In the genomic region with DNA sequence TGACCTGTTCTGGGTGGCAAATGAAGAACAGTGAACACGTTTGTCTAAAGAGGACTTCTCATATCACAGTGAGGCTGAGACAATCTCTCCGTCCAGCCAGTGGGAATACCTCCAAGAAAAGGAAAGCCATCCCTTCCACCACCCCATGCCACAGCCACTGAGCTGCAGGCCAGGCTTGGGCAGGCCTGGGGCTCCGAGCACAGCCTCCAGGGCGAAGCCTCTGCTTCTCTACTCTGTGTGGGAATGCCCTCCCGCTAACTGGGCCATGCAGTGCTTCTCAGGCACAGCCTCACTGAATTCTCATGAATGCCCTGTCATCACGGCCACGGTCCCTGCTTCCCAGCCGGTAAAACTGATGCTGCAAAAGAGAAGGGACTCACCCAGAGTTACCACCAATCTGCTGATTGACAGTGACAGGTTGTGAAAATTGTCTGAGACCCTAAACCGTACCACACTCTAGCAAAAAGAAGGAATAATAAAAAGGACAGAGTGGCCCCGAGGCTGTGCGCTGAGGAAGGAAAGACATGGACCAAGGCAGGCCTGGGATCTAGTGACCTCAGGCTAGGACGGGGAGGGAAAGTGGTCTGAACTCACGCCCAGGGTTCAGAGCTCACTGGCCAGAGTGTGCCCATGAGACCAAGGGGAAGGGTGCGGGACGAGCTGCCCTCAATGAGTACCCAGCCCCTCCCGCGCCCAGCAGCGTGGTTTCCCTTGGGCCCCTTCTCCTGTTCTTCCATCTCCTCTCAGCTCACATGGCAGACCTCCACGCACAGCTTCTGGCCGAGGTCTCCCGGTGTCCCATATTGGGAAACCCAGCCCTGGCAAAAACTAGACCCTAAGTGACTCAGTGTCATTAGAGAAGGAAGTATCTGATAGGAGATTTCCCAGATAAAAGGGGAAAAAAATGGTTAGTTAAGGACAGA, we compare ENCODE assay signal across 25 cellular contexts. TPM values are rescaled to one million over a fixed set of nuclear protein-coding genes. Genes with fewer than 3 reads are reported as not detected.
DNase-seq lines count a peak whose midpoint lies in the region; ATAC-seq and TF ChIP-seq lines count a peak whose summit lies in the region.
"Had no signal": no experiment of that assay in that cellular context is flagged by ENCODE, and none has a peak within 500 bp of the region (broad histone marks: within the 10 kb centered on the region; RNA-seq: fewer than 3 reads in every experiment).

No MANE protein-coding gene starts in this region.

- no peak overlapping the region for H3K4me3 Mint-ChIP-seq in natural killer cell treated with Interleukin-12 subunit alpha and Interleukin-12 subunit beta and Interleukin-15 and Interleukin-18, amount 100 ng/mL, for 72 hours
- no peak overlapping the region for H3K4me3 Mint-ChIP-seq in natural killer cell
- H3K4me3 Mint-ChIP-seq in central memory CD8-positive, alpha-beta T cell: no peak overlapping the region
- no peak overlapping the region for H3K4me3 Mint-ChIP-seq in progenitor cell of endocrine pancreas (ENCODE audit: low read depth)
- H3K4me3 Mint-ChIP-seq: activated CD4-positive, alpha-beta memory T cell treated with anti-CD3 and anti-CD28 coated beads, Interleukin-2, amount 10 ng/mL, durations not matched to agents 7 days and 5 days; activated naive CD8-positive, alpha-beta T cell treated with anti-CD3 and anti-CD28 coated beads, Interleukin-2, amount 50 U/mL, for 24 hours had no signal

- H3K9me3 ChIP-seq in lower lobe of right lung: no peaks in the 10 kb centered on the region
- H3K9me3 ChIP-seq: breast epithelium, esophagus muscularis mucosa, heart right ventricle, neutrophil, Peyer's patch, SJSA1, upper lobe of left lung had no signal

- peaks cover 88% of the 10 kb centered on the region for H3K36me3 ChIP-seq in lower lobe of right lung

- H3K27ac ChIP-seq in lower lobe of right lung (no peak overlapping the region), coronary artery (no peak overlapping the region)
- H3K27ac ChIP-seq: breast epithelium, esophagus muscularis mucosa, foreskin keratinocyte, neutrophil, Peyer's patch, SJSA1, upper lobe of left lung had no signal

- DNase-seq in natural killer cell treated with Interleukin-12 subunit alpha and Interleukin-12 subunit beta and Interleukin-15 and Interleukin-18, amount 100 ng/mL, for 72 hours (ENCODE audit: low spot score): peak; percentile 56
- no peak for DNase-seq in natural killer cell
- DNase-seq in central memory CD8-positive, alpha-beta T cell (ENCODE audit: low spot score in 2 of 2): no peak
- DNase-seq in progenitor cell of endocrine pancreas (ENCODE audit: low spot score, unreplicated experiment): no peak
- no peak for DNase-seq in lower lobe of right lung
- DNase-seq in coronary artery (ENCODE audit: low spot score): no peak
- DNase-seq in stimulated activated naive CD4-positive, alpha-beta T cell treated with Interleukin-2 at 50 U/mL for 16 hours (lab: John Stamatoyannopoulos, UW): no peak
- DNase-seq: activated CD4-positive, alpha-beta memory T cell treated with anti-CD3 and anti-CD28 coated beads, Interleukin-2, amount 10 ng/mL, durations not matched to agents 7 days and 5 days; activated naive CD8-positive, alpha-beta T cell treated with anti-CD3 and anti-CD28 coated beads, Interleukin-2, amount 50 U/mL, for 24 hours; cortex of kidney; DMS79 treated with DMSO at 0.1 percent for 48 hours; foreskin keratinocyte; GF-D8; heart right ventricle; mammary epithelial cell; NCI-H1092 treated with DMSO at 0.1 percent for 48 hours; NCI-H1930; NCI-H2227 treated with DMSO at 0.1 percent for 48 hours; Peyer's patch; upper lobe of left lung had no signal

- no peaks in the 10 kb centered on the region for H3K27me3 ChIP-seq in lower lobe of right lung (ENCODE audit: low read depth)
- H3K27me3 ChIP-seq: breast epithelium, esophagus muscularis mucosa, foreskin keratinocyte, heart right ventricle, neutrophil, Peyer's patch, SJSA1, upper lobe of left lung had no signal

- no peaks in the 10 kb centered on the region for H3K9me3 Mint-ChIP-seq in natural killer cell treated with Interleukin-12 subunit alpha and Interleukin-12 subunit beta and Interleukin-15 and Interleukin-18, amount 100 ng/mL, for 72 hours
- H3K9me3 Mint-ChIP-seq in natural killer cell (no peaks in the 10 kb centered on the region), progenitor cell of endocrine pancreas (ENCODE audit: low read depth) (no peaks in the 10 kb centered on the region)
- no peaks in the 10 kb centered on the region for H3K9me3 Mint-ChIP-seq in central memory CD8-positive, alpha-beta T cell
- H3K9me3 Mint-ChIP-seq: activated CD4-positive, alpha-beta memory T cell treated with anti-CD3 and anti-CD28 coated beads, Interleukin-2, amount 10 ng/mL, durations not matched to agents 7 days and 5 days; activated naive CD8-positive, alpha-beta T cell treated with anti-CD3 and anti-CD28 coated beads, Interleukin-2, amount 50 U/mL, for 24 hours had no signal

- no peak for TF ChIP-seq CTCF in natural killer cell (IDR thresholded peaks at IDR 0.05)
- no peak for TF ChIP-seq CTCF in progenitor cell of endocrine pancreas (IDR thresholded peaks at IDR 0.05; ENCODE audit: unreplicated experiment)
- no peak for TF ChIP-seq CTCF in lower lobe of right lung (IDR thresholded peaks at IDR 0.05)
- TF ChIP-seq CTCF in coronary artery (IDR thresholded peaks at IDR 0.05): no peak

- no peak for ATAC-seq in natural killer cell treated with Interleukin-12 subunit alpha and Interleukin-12 subunit beta and Interleukin-15 and Interleukin-18, amount 100 ng/mL, for 72 hours
- no peak for ATAC-seq in natural killer cell
- no peak for ATAC-seq in central memory CD8-positive, alpha-beta T cell (replicated peaks; ENCODE audit: extremely low read depth, poor library complexity, severe bottlenecking)
- no peak for ATAC-seq in lower lobe of right lung
- ATAC-seq: activated CD4-positive, CD25-positive, alpha-beta regulatory T cell treated with anti-CD3 and anti-CD28 coated beads, Interleukin-2, amount 50 U/mL, for 24 hours; activated naive CD8-positive, alpha-beta T cell treated with anti-CD3 and anti-CD28 coated beads, Interleukin-2, amount 50 U/mL, for 24 hours; foreskin keratinocyte had no signal

- intact Hi-C loops in natural killer cell (cut with micrococcal nuclease) (no loop called here), lower lobe of right lung (cut with DNase I) (no loop called here)

- H3K27me3 Mint-ChIP-seq in natural killer cell treated with Interleukin-12 subunit alpha and Interleukin-12 subunit beta and Interleukin-15 and Interleukin-18, amount 100 ng/mL, for 72 hours: no peaks in the 10 kb centered on the region
- H3K27me3 Mint-ChIP-seq in natural killer cell (ENCODE audit: low read depth in 2 of 2) (no peaks in the 10 kb centered on the region), progenitor cell of endocrine pancreas (no peaks in the 10 kb centered on the region)
- no peaks in the 10 kb centered on the region for H3K27me3 Mint-ChIP-seq in central memory CD8-positive, alpha-beta T cell
- H3K27me3 Mint-ChIP-seq: activated CD4-positive, alpha-beta memory T cell treated with anti-CD3 and anti-CD28 coated beads, Interleukin-2, amount 10 ng/mL, durations not matched to agents 7 days and 5 days; activated naive CD8-positive, alpha-beta T cell treated with anti-CD3 and anti-CD28 coated beads, Interleukin-2, amount 50 U/mL, for 24 hours had no signal

- peak overlapping the region in 1 of 2 donors; percentile 20 for H3K27ac Mint-ChIP-seq in natural killer cell treated with Interleukin-12 subunit alpha and Interleukin-12 subunit beta and Interleukin-15 and Interleukin-18, amount 100 ng/mL, for 72 hours
- no peak overlapping the region for H3K27ac Mint-ChIP-seq in natural killer cell
- H3K27ac Mint-ChIP-seq in central memory CD8-positive, alpha-beta T cell (ENCODE audit: low read depth): peak overlapping the region; percentile 65
- H3K27ac Mint-ChIP-seq in progenitor cell of endocrine pancreas: peak overlapping the region; percentile 51
- H3K27ac Mint-ChIP-seq: activated CD4-positive, alpha-beta memory T cell treated with anti-CD3 and anti-CD28 coated beads, Interleukin-2, amount 10 ng/mL, durations not matched to agents 7 days and 5 days; activated naive CD8-positive, alpha-beta T cell treated with anti-CD3 and anti-CD28 coated beads, Interleukin-2, amount 50 U/mL, for 24 hours had no signal

- H3K4me1 ChIP-seq in lower lobe of right lung: no peaks in the 10 kb centered on the region
- H3K4me1 ChIP-seq: breast epithelium, foreskin keratinocyte, Peyer's patch, SJSA1, upper lobe of left lung had no signal

- H3K4me3 ChIP-seq in lower lobe of right lung (no peak overlapping the region), coronary artery (no peak overlapping the region)
- H3K4me3 ChIP-seq: breast epithelium, esophagus muscularis mucosa, heart right ventricle, Peyer's patch, SJSA1, upper lobe of left lung had no signal

- no peaks in the 10 kb centered on the region for H3K36me3 Mint-ChIP-seq in natural killer cell treated with Interleukin-12 subunit alpha and Interleukin-12 subunit beta and Interleukin-15 and Interleukin-18, amount 100 ng/mL, for 72 hours
- H3K36me3 Mint-ChIP-seq in natural killer cell: no peaks in the 10 kb centered on the region
- H3K36me3 Mint-ChIP-seq in central memory CD8-positive, alpha-beta T cell (ENCODE audit: insufficient read depth): peaks cover 20% of the 10 kb centered on the region
- H3K36me3 Mint-ChIP-seq in progenitor cell of endocrine pancreas (ENCODE audit: insufficient read depth): peaks cover 21% of the 10 kb centered on the region

- H3K4me1 Mint-ChIP-seq in natural killer cell treated with Interleukin-12 subunit alpha and Interleukin-12 subunit beta and Interleukin-15 and Interleukin-18, amount 100 ng/mL, for 72 hours (ENCODE audit: low read depth in 2 of 2): no peaks in the 10 kb centered on the region
- H3K4me1 Mint-ChIP-seq in natural killer cell (no peaks in the 10 kb centered on the region), progenitor cell of endocrine pancreas (ENCODE audit: low read depth) (no peaks in the 10 kb centered on the region)
- no peaks in the 10 kb centered on the region for H3K4me1 Mint-ChIP-seq in central memory CD8-positive, alpha-beta T cell
- H3K4me1 Mint-ChIP-seq: activated CD4-positive, alpha-beta memory T cell treated with anti-CD3 and anti-CD28 coated beads, Interleukin-2, amount 10 ng/mL, durations not matched to agents 7 days and 5 days; activated naive CD8-positive, alpha-beta T cell treated with anti-CD3 and anti-CD28 coated beads, Interleukin-2, amount 50 U/mL, for 24 hours had no signal

RNA-seq across cellular contexts. Expression of gene DHX30, which starts 52.8 kb away (rescaled TPM):
- 100 to 1,000 TPM; 101 to 177 TPM for total RNA-seq in natural killer cell treated with Interleukin-12 subunit alpha and Interleukin-12 subunit beta and Interleukin-15 and Interleukin-18, amount 100 ng/mL, for 72 hours
- total RNA-seq in natural killer cell (10 to 100 TPM; 72.0 to 83.4 (median 82.1) TPM), progenitor cell of endocrine pancreas (115 and 130 TPM in 2 replicates), lower lobe of right lung (54.6 TPM)

Comparison
In these comparisons a context has a peak if more than half of its experiments do, and no peak if none do; other contexts are left out.
1. H3K27ac Mint-ChIP-seq: peak in central memory CD8-positive, alpha-beta T cell (single experiment) and progenitor cell of endocrine pancreas (single experiment); none in natural killer cell (0 of 2).